ENCODE assay signal across 24 cellular contexts in the genomic region with DNA sequence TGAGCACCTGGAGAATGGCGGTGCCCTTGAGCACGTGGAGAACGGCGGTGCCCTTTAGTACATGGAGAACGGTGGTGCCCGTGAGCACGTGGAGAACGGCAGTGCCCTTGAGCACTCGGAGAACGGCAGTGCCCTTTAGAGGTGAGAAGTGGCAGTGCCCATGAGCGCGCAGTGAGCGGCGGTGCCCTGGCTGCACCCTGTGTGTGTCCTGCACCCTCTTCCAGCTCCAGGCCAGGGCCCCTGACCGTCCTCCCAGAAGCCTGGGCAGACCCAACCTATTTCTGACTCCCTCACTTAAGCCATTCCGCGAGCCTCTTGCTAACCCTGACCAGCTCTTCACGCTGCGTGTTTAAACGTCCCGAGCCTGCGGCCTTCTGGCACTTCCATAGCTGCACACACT.
DNase-seq lines count a peak whose midpoint lies in the region; ATAC-seq and TF ChIP-seq lines count a peak whose summit lies in the region.
"Had no signal": no experiment of that assay in that cellular context is flagged by ENCODE, and none has a peak within 500 bp of the region (broad histone marks: within the 10 kb centered on the region; RNA-seq: fewer than 3 reads in every experiment).

No MANE protein-coding gene starts in this region.

- H3K9me3 Mint-ChIP-seq in activated CD4-positive, alpha-beta memory T cell treated with anti-CD3 and anti-CD28 coated beads for 36 hours, result peaks cover 13% of the 10 kb centered on the region
- H3K9me3 Mint-ChIP-seq in activated CD4-positive, alpha-beta memory T cell treated with anti-CD3 and anti-CD28 coated beads, Interleukin-2, amount 10 ng/mL, durations not matched to agents 7 days and 5 days, result peaks cover 13% of the 10 kb centered on the region
- H3K9me3 Mint-ChIP-seq: CD4-positive, alpha-beta T cell had no signal

- H3K36me3 ChIP-seq in BE2C, result no peaks in the 10 kb centered on the region

- intact Hi-C loops in activated CD4-positive, alpha-beta memory T cell treated with anti-CD3 and anti-CD28 coated beads for 36 hours (cut with micrococcal nuclease), result no loop called here
- intact Hi-C loops in sciatic nerve (cut with DNase I), result no loop called here

- no peak for TF ChIP-seq CTCF in BE2C (IDR thresholded peaks at IDR 0.05; ENCODE audit: low read depth, low read length)

- H3K4me1 Mint-ChIP-seq in activated CD4-positive, alpha-beta memory T cell treated with anti-CD3 and anti-CD28 coated beads for 36 hours (ENCODE audit: low read depth), result peaks cover 2% of the 10 kb centered on the region
- H3K4me1 Mint-ChIP-seq in activated CD4-positive, alpha-beta memory T cell treated with anti-CD3 and anti-CD28 coated beads, Interleukin-2, amount 10 ng/mL, durations not matched to agents 7 days and 5 days, result peaks cover 2% of the 10 kb centered on the region
- H3K4me1 Mint-ChIP-seq: brain, T-helper 17 cell had no signal

- H3K4me1 ChIP-seq in BE2C, result no peaks in the 10 kb centered on the region

- no peaks in the 10 kb centered on the region for H3K27me3 Mint-ChIP-seq in activated CD4-positive, alpha-beta memory T cell treated with anti-CD3 and anti-CD28 coated beads for 36 hours
- H3K27me3 Mint-ChIP-seq in activated CD4-positive, alpha-beta memory T cell treated with anti-CD3 and anti-CD28 coated beads, Interleukin-2, amount 10 ng/mL, durations not matched to agents 7 days and 5 days, result peaks cover 1% of the 10 kb centered on the region
- H3K27me3 Mint-ChIP-seq: T-helper 17 cell had no signal

- ATAC-seq in sciatic nerve, result no peak
- ATAC-seq in stimulated activated naive CD8-positive, alpha-beta T cell treated with anti-CD3 and anti-CD28 coated beads, Interleukin-15, Interleukin-2, amounts not matched to agents 100 U/mL and 50 U/mL, for 24 hours, result no peak
- ATAC-seq: GM12878; stimulated activated naive B cell treated with anti-CD40 and anti-IgM and Interleukin-4, amounts not matched to agents 10 μg/mL and 1 μg/mL and 100 μg/mL, for 72 hours; T-helper 17 cell had no signal

- no peaks in the 10 kb centered on the region for H3K27me3 ChIP-seq in BE2C

- CTCF ChIA-PET in activated CD4-positive, alpha-beta memory T cell treated with anti-CD3 and anti-CD28 coated beads for 36 hours (lab: Charles Lee), result no interaction called here
- CTCF ChIA-PET in activated CD4-positive, alpha-beta memory T cell treated with anti-CD3 and anti-CD28 coated beads, Interleukin-2, amount 10 ng/mL, durations not matched to agents 7 days and 5 days (lab: Charles Lee), result no interaction called here

- peak; percentile 3 for DNase-seq in activated CD4-positive, alpha-beta memory T cell treated with anti-CD3 and anti-CD28 coated beads for 36 hours
- no peak for DNase-seq in activated CD4-positive, alpha-beta memory T cell treated with anti-CD3 and anti-CD28 coated beads, Interleukin-2, amount 10 ng/mL, durations not matched to agents 7 days and 5 days
- DNase-seq in BE2C (peak; percentile 4), islet precursor cell (peak; percentile 23), sciatic nerve (ENCODE audit: low spot score) (peak; percentile 48), GF-D8 (lab: John Stamatoyannopoulos, UW) (no peak), NCI-H82 (lab: John Stamatoyannopoulos, UW) (no peak)
- DNase-seq in stimulated activated naive CD8-positive, alpha-beta T cell treated with anti-CD3 and anti-CD28 coated beads, Interleukin-15, Interleukin-2, amounts not matched to agents 100 U/mL and 50 U/mL, for 24 hours, result no peak
- DNase-seq: activated CD4-positive, alpha-beta T cell treated with anti-CD3 and anti-CD28 coated beads for 1 hour; effector CD4-positive, alpha-beta T cell; GM23248; HFFc6; Kasumi-1; NCI-H1436 treated with DMSO at 0.1 percent for 48 hours; NCI-H446 treated with DMSO at 0.1 percent for 48 hours; RPMI8226; stimulated activated CD4-positive, alpha-beta T cell treated with anti-CD3 and anti-CD28 coated beads, Interleukin-15, amount 100 ng/mL, for 24 hours; stimulated activated naive B cell treated with anti-CD40 and anti-IgM and Interleukin-4, amounts not matched to agents 10 μg/mL and 1 μg/mL and 100 μg/mL, for 72 hours had no signal

- no peak overlapping the region for H3K4me3 Mint-ChIP-seq in activated CD4-positive, alpha-beta memory T cell treated with anti-CD3 and anti-CD28 coated beads for 36 hours
- no peak overlapping the region for H3K4me3 Mint-ChIP-seq in activated CD4-positive, alpha-beta memory T cell treated with anti-CD3 and anti-CD28 coated beads, Interleukin-2, amount 10 ng/mL, durations not matched to agents 7 days and 5 days
- H3K4me3 Mint-ChIP-seq: brain; CD4-positive, alpha-beta T cell; HFFc6; nephron; stimulated activated naive B cell treated with anti-CD40 and anti-IgM and Interleukin-4, amounts not matched to agents 10 μg/mL and 1 μg/mL and 100 μg/mL, for 72 hours; T-helper 17 cell had no signal

- H3K27ac Mint-ChIP-seq in activated CD4-positive, alpha-beta memory T cell treated with anti-CD3 and anti-CD28 coated beads for 36 hours, result no peak overlapping the region
- H3K27ac Mint-ChIP-seq in activated CD4-positive, alpha-beta memory T cell treated with anti-CD3 and anti-CD28 coated beads, Interleukin-2, amount 10 ng/mL, durations not matched to agents 7 days and 5 days, result no peak overlapping the region
- H3K27ac Mint-ChIP-seq: brain; CD4-positive, alpha-beta T cell; HFFc6; nephron; stimulated activated naive B cell treated with anti-CD40 and anti-IgM and Interleukin-4, amounts not matched to agents 10 μg/mL and 1 μg/mL and 100 μg/mL, for 72 hours; T-helper 17 cell had no signal

- POLR2A ChIA-PET in activated CD4-positive, alpha-beta memory T cell treated with anti-CD3 and anti-CD28 coated beads for 36 hours (lab: Charles Lee), result no interaction called here
- POLR2A ChIA-PET in activated CD4-positive, alpha-beta memory T cell treated with anti-CD3 and anti-CD28 coated beads, Interleukin-2, amount 10 ng/mL, durations not matched to agents 7 days and 5 days (lab: Charles Lee), result no interaction called here

- peaks cover 4% of the 10 kb centered on the region; the same call in 1 of the 2 replicates for H3K9me3 ChIP-seq in BE2C

- peaks cover 4% of the 10 kb centered on the region for H3K36me3 Mint-ChIP-seq in activated CD4-positive, alpha-beta memory T cell treated with anti-CD3 and anti-CD28 coated beads for 36 hours
- H3K36me3 Mint-ChIP-seq in activated CD4-positive, alpha-beta memory T cell treated with anti-CD3 and anti-CD28 coated beads, Interleukin-2, amount 10 ng/mL, durations not matched to agents 7 days and 5 days (ENCODE audit: low read depth), result peaks cover 5% of the 10 kb centered on the region
- H3K36me3 Mint-ChIP-seq: brain had no signal

- H3K4me3 ChIP-seq in BE2C (ENCODE audit: low read depth, low read length), result no peak overlapping the region
- H3K4me3 ChIP-seq: GM12878, GM23248, SK-N-MC had no signal

Comparison
In these comparisons a context has a peak if more than half of its experiments do, and no peak if none do; other contexts are left out.
1. DNase-seq: peak in activated CD4-positive, alpha-beta memory T cell treated with anti-CD3 and anti-CD28 coated beads for 36 hours (single experiment), BE2C (single experiment), islet precursor cell (single experiment) and sciatic nerve (single experiment); none in activated CD4-positive, alpha-beta memory T cell treated with anti-CD3 and anti-CD28 coated beads, Interleukin-2, amount 10 ng/mL, durations not matched to agents 7 days and 5 days (single experiment), GF-D8 (single experiment), NCI-H82 (single experiment) and stimulated activated naive CD8-positive, alpha-beta T cell treated with anti-CD3 and anti-CD28 coated beads, Interleukin-15, Interleukin-2, amounts not matched to agents 100 U/mL and 50 U/mL, for 24 hours (single experiment).